8 cellular contexts compared by ENCODE assay signal in the genomic region with DNA sequence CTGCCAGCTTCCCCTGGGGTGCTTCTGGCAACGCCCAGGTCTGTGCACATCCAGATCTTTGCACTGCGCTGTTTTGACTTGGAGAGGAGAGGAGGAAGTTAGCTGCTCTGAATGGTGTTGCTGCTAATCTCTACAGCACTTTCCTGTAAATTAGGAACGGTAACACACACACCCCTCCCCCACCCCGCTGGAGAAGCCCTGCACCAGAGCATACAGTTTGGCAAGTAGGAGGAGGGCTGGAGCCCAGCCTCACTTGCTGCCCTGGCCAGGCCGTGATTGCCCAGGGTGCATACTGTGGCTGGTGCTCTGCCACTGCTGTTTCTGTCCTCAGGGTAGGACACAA. TPM values are rescaled to one million over a fixed set of nuclear protein-coding genes. Genes with fewer than 3 reads are reported as not detected.
DNase-seq lines count a peak whose midpoint lies in the region; TF ChIP-seq lines count a peak whose summit lies in the region.
"Not testable (repeated sequence)": the region's sequence is repeated elsewhere in the genome, so short reads cannot be mapped to it uniquely, and the experiment has no call there.

No MANE protein-coding gene starts in this region.

- not testable (repeated sequence) for H4K20me1 ChIP-seq in mammary epithelial cell (ENCODE audit: insufficient read depth, low read length)

- not testable (repeated sequence) for H3K9me3 Mint-ChIP-seq in Calu3 (ENCODE audit: low read depth, unreplicated experiment); type B pancreatic cell

- H3K36me3 Mint-ChIP-seq in Calu3 (ENCODE audit: insufficient read depth, unreplicated experiment); type B pancreatic cell: not testable (repeated sequence)

- not testable (repeated sequence) for H3K36me3 ChIP-seq in mammary epithelial cell (ENCODE audit: insufficient read depth, low read length); left ventricle myocardium inferior; mucosa of rectum (ENCODE audit: control insufficient read depth in 2 of 2, insufficient read depth in 2 of 2, low read length in 2 of 2)

- H3K4me1 ChIP-seq in mammary epithelial cell (ENCODE audit: insufficient read depth, low read length) (peaks cover 17% of the 10 kb centered on the region), left ventricle myocardium inferior (peaks cover 74% of the 10 kb centered on the region), mucosa of rectum (ENCODE audit: control insufficient read depth in 2 of 2, insufficient read depth in 2 of 2, low read length in 2 of 2) (peaks cover 14 to 35% of the 10 kb centered on the region in 2 donors)

- TF ChIP-seq CTCF in Calu3 (IDR thresholded peaks at IDR 0.05; ENCODE audit: unreplicated experiment); LNCaP clone FGC (IDR thresholded peaks at IDR 0.05; ENCODE audit: control insufficient read depth, extremely low read depth, insufficient read depth); mammary epithelial cell (conservative IDR thresholded peaks at IDR 0.05 in 1 of 2, IDR thresholded peaks at IDR 0.05 in 1 of 2; ENCODE audit: extremely low read depth in 1 of 2, insufficient read depth in 1 of 2, low read depth in 1 of 2, low read length in 2 of 2); left ventricle myocardium inferior (IDR thresholded peaks at IDR 0.05; ENCODE audit: borderline replicate concordance); type B pancreatic cell (conservative IDR thresholded peaks at IDR 0.05): not testable (repeated sequence)

- not testable (repeated sequence) for H3K9ac ChIP-seq in mammary epithelial cell (ENCODE audit: insufficient read depth, low read length)
- peak overlapping the region; percentile 12 to 24 for H3K9ac ChIP-seq in mucosa of rectum (ENCODE audit: low read depth in 1 of 2, low read length in 2 of 2)

- intact Hi-C loops in Calu3 (cut with micrococcal nuclease; ENCODE audit: unreplicated experiment); mammary epithelial cell (cut with micrococcal nuclease); left ventricle myocardium inferior (cut with micrococcal nuclease): not testable (repeated sequence)

- H3K9me3 ChIP-seq in mammary epithelial cell (replicated peaks; ENCODE audit: insufficient read depth, low read length); left ventricle myocardium inferior (replicated peaks); mucosa of rectum (ENCODE audit: control insufficient read depth in 2 of 2, low read length in 2 of 2): not testable (repeated sequence)

- DNase-seq in Calu3 (peak; percentile 12), LNCaP clone FGC (ENCODE audit: low read depth) (peak; percentile 89), NCI-H345 treated with DMSO at 0.1 percent for 48 hours (lab: John Stamatoyannopoulos, UW; ENCODE audit: unreplicated experiment) (peak; percentile 83), SIG-M5 treated with dmso at 0.1 percent for 504 hours (lab: John Stamatoyannopoulos, UW; ENCODE audit: unreplicated experiment) (peak; percentile 24), left ventricle myocardium inferior (peak; percentile 68)
- DNase-seq in mammary epithelial cell; type B pancreatic cell (ENCODE audit: extremely low spot score, unreplicated experiment): not testable (repeated sequence)

- not testable (repeated sequence) for BruUV-seq in Calu3 (replicated peaks; lab: Mats Ljungman, UMichigan); mammary epithelial cell (replicated peaks; lab: Mats Ljungman, UMichigan)

- not testable (repeated sequence) for H3K4me3 ChIP-seq in LNCaP clone FGC (ENCODE audit: low read depth, low read length); mammary epithelial cell (replicated peaks in 1 of 3; ENCODE audit: insufficient read depth in 1 of 3, low read depth in 2 of 3, low read length in 3 of 3); left ventricle myocardium inferior; mucosa of rectum (ENCODE audit: low read length in 2 of 2)

- H3K27ac ChIP-seq in mammary epithelial cell (ENCODE audit: insufficient read depth, low read depth, low read length) = not testable (repeated sequence)
- H3K27ac ChIP-seq in left ventricle myocardium inferior (replicated peaks) (peak overlapping the region; percentile 77), mucosa of rectum (ENCODE audit: low read depth in 2 of 2, low read length in 2 of 2) (peak overlapping the region; percentile 80 to 86)

- not testable (repeated sequence) for H2AFZ ChIP-seq in mammary epithelial cell (ENCODE audit: low read depth, low read length)

- H3K79me2 ChIP-seq in mammary epithelial cell (ENCODE audit: insufficient read depth, low read length) = peaks cover 40% of the 10 kb centered on the region

- in situ Hi-C loops in mammary epithelial cell (cut with MboI; ENCODE audit: low sequenced_read_pairs in 2 of 2) = not testable (repeated sequence)

- not testable (repeated sequence) for H3K27ac Mint-ChIP-seq in Calu3 (ENCODE audit: unreplicated experiment)
- peak overlapping the region; percentile 50 for H3K27ac Mint-ChIP-seq in type B pancreatic cell

- not testable (repeated sequence) for H3K4me3 Mint-ChIP-seq in Calu3 (ENCODE audit: low read depth, unreplicated experiment); type B pancreatic cell

- CTCF ChIA-PET in Calu3 (lab: Charles Lee); mammary epithelial cell (lab: Charles Lee; ENCODE audit: low non-redundant PET): not testable (repeated sequence)

- peak overlapping the region; percentile 26 for H3K4me2 ChIP-seq in mammary epithelial cell (ENCODE audit: insufficient read depth, low read depth, low read length)

- H3K27me3 ChIP-seq in mammary epithelial cell (ENCODE audit: insufficient read depth, low read length); left ventricle myocardium inferior (ENCODE audit: low read depth); mucosa of rectum (ENCODE audit: control insufficient read depth in 2 of 2, insufficient read depth in 2 of 2, low read length in 2 of 2): not testable (repeated sequence)

- H3K4me1 Mint-ChIP-seq in Calu3 (ENCODE audit: low read depth, unreplicated experiment) = peaks cover 17% of the 10 kb centered on the region
- peaks cover 28% of the 10 kb centered on the region for H3K4me1 Mint-ChIP-seq in type B pancreatic cell (ENCODE audit: unreplicated experiment)

- dilution Hi-C loops in mammary epithelial cell (cut with HindIII; ENCODE audit: low sequenced_read_pairs) = not testable (repeated sequence)

- 0% methylated on average over 1 of the region's 5 CpGs for WGBS in mammary epithelial cell (ENCODE audit: low coverage, missing lambda C conversion rate)

- not testable (repeated sequence) for H3K27me3 Mint-ChIP-seq in Calu3 (ENCODE audit: unreplicated experiment); type B pancreatic cell

RNA-seq across cellular contexts. Expression of gene ST3GAL4, which starts 31.2 kb away (rescaled TPM):
- total RNA-seq in Calu3 (2022) (22.1 and 27.9 TPM in 2 replicates), mammary epithelial cell (10 to 100 TPM; 32.8 to 38.0 TPM), left ventricle myocardium inferior (61.7 TPM), type B pancreatic cell (ENCODE audit: low replicate concordance) (18.6 and 19.1 TPM in 2 replicates)
- polyA plus RNA-seq in mammary epithelial cell = 35.9 TPM
- polyA minus RNA-seq in mammary epithelial cell = 72.9 TPM
